ENCODE assay signal across 8 cellular contexts in genomic region chr18:35040638-35040987, GRCh38. TPM values are rescaled to one million over a fixed set of nuclear protein-coding genes. Genes with fewer than 3 reads are reported as not detected.
DNase-seq lines count a peak whose midpoint lies in the region; ATAC-seq and TF ChIP-seq lines count a peak whose summit lies in the region.

No MANE protein-coding gene starts in this region.

- H3K27me3 ChIP-seq in spleen (replicated peaks in 1 of 7), result no peaks in the 10 kb centered on the region

- H3K27ac Mint-ChIP-seq in HFFc6 (peak overlapping the region; percentile 95), activated B cell treated with CpG ODN at 0.5 μM for 24 hours (peak overlapping the region; percentile 98)

- peaks cover 44 to 79% (median 68%) of the 10 kb centered on the region in 6 donors for H3K4me1 ChIP-seq in spleen

- peak overlapping the region; percentile 38 to 97 (median 92) for H3K27ac ChIP-seq in spleen

- H3K4me3 Mint-ChIP-seq in HFFc6 (peak overlapping the region; percentile 99), activated B cell treated with CpG ODN at 0.5 μM for 24 hours (peak overlapping the region; percentile 98)

- POLR2A ChIA-PET in activated B cell treated with CpG ODN at 0.5 μM for 24 hours (lab: Charles Lee), result interaction anchor here (0.7 to 5.7 kb wide), 21 partner anchors 9 to 932 kb away, joined by 3 to 110 read pairs (median 4); partner anchors contain the start of genes INO80C, RMP24, ZNF24 and ZNF397

- H3K4me1 Mint-ChIP-seq in HFFc6 (ENCODE audit: low read depth), result peaks cover 63% of the 10 kb centered on the region
- peaks cover 84% of the 10 kb centered on the region for H3K4me1 Mint-ChIP-seq in activated B cell treated with CpG ODN at 0.5 μM for 24 hours

- DNase-seq in HFFc6 (no peak), activated B cell treated with CpG ODN at 0.5 μM for 24 hours (no peak), spleen (no peak), LoVo (ENCODE audit: low spot score) (no peak), head of caudate nucleus (no peak), globus pallidus (ENCODE audit: low spot score) (no peak), islet precursor cell (no peak)

- no peaks in the 10 kb centered on the region for H3K36me3 ChIP-seq in spleen

- no peak for TF ChIP-seq POLR2A in spleen (IDR thresholded peaks at IDR 0.05)

- intact Hi-C loops in activated B cell treated with CpG ODN at 0.5 μM for 24 hours (cut with micrococcal nuclease) (loop anchor here (2.0 to 10.0 kb wide), 9 partner anchors 14 to 1088 kb away; partner anchors contain the start of genes ELP2, GALNT1, RMP24 and RPRD1A), spleen (cut with DNase I; ENCODE audit: low total_unique reads) (no loop called here), head of caudate nucleus (cut with DNase I) (no loop called here)

- H3K9me3 Mint-ChIP-seq in HFFc6 (no peaks in the 10 kb centered on the region), activated B cell treated with CpG ODN at 0.5 μM for 24 hours (no peaks in the 10 kb centered on the region)

- CTCF ChIA-PET in activated B cell treated with CpG ODN at 0.5 μM for 24 hours (lab: Charles Lee), result interaction anchor here (0.7 to 4.9 kb wide), 10 partner anchors 9 to 305 kb away, joined by 3 to 34 read pairs (median 5); no protein-coding TSS in a partner anchor

- TF ChIP-seq CTCF in HFFc6 (IDR thresholded peaks at IDR 0.05) (no peak), activated B cell treated with CpG ODN at 0.5 μM for 24 hours (IDR thresholded peaks at IDR 0.05) (no peak), spleen (IDR thresholded peaks at IDR 0.05 in 8 of 11, conservative IDR thresholded peaks at IDR 0.05 in 3 of 11) (no peak)

- H3K4me3 ChIP-seq in iPS-11a (ENCODE audit: low read depth, low read length) (peak overlapping the region; percentile 96), spleen (peak overlapping the region in 7 of 8 donors; percentile 76 to 96 (median 88))

- H3K27me3 Mint-ChIP-seq in HFFc6 (ENCODE audit: insufficient read depth) (peaks cover 3% of the 10 kb centered on the region), activated B cell treated with CpG ODN at 0.5 μM for 24 hours (no peaks in the 10 kb centered on the region)

- ATAC-seq in activated B cell treated with CpG ODN at 0.5 μM for 24 hours (ENCODE audit: low read depth), result no peak

- H3K9me3 ChIP-seq in spleen, result no peaks in the 10 kb centered on the region

- H3K36me3 Mint-ChIP-seq in HFFc6 (ENCODE audit: low read depth) (no peaks in the 10 kb centered on the region), activated B cell treated with CpG ODN at 0.5 μM for 24 hours (ENCODE audit: low read depth) (peaks cover 11% of the 10 kb centered on the region)

RNA-seq across cellular contexts. Expression of gene MAPRE2, which starts 0.6 kb away (rescaled TPM):
- total RNA-seq in HFFc6 (2021; fragmentation: NEBNext Ultra II Directional; extraction: Animal tissue kit (Norgen Biotek cat#: 25700)), result 10 to 100 TPM; 22.4 to 39.1 (median 24.4) TPM
- total RNA-seq in activated B cell treated with CpG ODN at 0.5 μM for 24 hours (47.9 and 53.8 TPM in 2 replicates), spleen (10 to 100 TPM; 42.6 to 62.9 (median 50.2) TPM)
- 10 to 100 TPM; 18.8 to 21.5 (median 20.6) TPM for polyA plus RNA-seq in spleen
